In the genomic region with DNA sequence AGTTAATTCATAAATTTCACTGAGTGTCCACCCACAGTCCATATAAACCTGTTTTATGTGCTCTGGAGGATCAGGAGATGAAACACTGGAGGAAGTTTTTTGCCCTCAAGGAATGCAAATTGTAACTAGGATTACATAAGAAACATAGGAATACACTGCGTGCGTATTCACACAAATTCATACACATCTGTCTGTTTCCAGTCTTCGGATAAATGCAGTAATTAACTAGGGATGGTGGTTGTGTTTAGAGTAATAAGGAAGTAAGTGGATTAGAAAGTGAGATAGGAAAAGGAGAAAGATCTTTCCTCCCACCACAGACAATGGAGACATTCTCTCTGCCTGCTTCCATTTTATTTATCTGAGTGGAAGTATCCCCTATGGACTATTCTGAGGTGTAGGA, we compare ENCODE assay signal across 1 cellular context.
TF ChIP-seq lines count a peak whose summit lies in the region.

No MANE protein-coding gene starts in this region.

TF ChIP-seq in SK-N-SH, 30 proteins besides CTCF, POLR2A, EP300 and RAD21 (continued from another document):
- TF ChIP-seq, protein P1, sequence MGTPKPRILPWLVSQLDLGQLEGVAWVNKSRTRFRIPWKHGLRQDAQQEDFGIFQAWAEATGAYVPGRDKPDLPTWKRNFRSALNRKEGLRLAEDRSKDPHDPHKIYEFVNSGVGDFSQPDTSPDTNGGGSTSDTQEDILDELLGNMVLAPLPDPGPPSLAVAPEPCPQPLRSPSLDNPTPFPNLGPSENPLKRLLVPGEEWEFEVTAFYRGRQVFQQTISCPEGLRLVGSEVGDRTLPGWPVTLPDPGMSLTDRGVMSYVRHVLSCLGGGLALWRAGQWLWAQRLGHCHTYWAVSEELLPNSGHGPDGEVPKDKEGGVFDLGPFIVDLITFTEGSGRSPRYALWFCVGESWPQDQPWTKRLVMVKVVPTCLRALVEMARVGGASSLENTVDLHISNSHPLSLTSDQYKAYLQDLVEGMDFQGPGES (IDR thresholded peaks at IDR 0.05; ENCODE audit: low read depth, low read length), result no peak
- TF ChIP-seq, protein P2, sequence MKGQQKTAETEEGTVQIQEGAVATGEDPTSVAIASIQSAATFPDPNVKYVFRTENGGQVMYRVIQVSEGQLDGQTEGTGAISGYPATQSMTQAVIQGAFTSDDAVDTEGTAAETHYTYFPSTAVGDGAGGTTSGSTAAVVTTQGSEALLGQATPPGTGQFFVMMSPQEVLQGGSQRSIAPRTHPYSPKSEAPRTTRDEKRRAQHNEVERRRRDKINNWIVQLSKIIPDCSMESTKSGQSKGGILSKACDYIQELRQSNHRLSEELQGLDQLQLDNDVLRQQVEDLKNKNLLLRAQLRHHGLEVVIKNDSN (IDR thresholded peaks at IDR 0.05; ENCODE audit: borderline replicate concordance, low read depth), result no peak
- TF ChIP-seq YY1 (IDR thresholded peaks at IDR 0.05; ENCODE audit: low read depth), result no peak
TF ChIP-seq in SK-N-SH: peak in this region for 0.
